In genomic region chr5:112237456-112237855, GRCh38 we compare ENCODE assay signal across 26 cellular contexts.
"Had no signal": no experiment of that assay in that cellular context is flagged by ENCODE, and none has a peak within 500 bp of the region (broad histone marks: within the 10 kb centered on the region; RNA-seq: fewer than 3 reads in every experiment).

No MANE protein-coding gene starts in this region.

- H3K9me3 Mint-ChIP-seq: memory B cell; naive thymus-derived CD4-positive, alpha-beta T cell; nephron; stimulated activated effector memory CD8-positive, alpha-beta T cell treated with anti-CD3 and anti-CD28 coated beads, Interleukin-12 subunit alpha, Interleukin-12 subunit beta, amount 100 ng/mL, for 72 hours; type B pancreatic cell had no signal

- H3K27me3 ChIP-seq: ovary, sigmoid colon, testis, tibial artery had no signal

- FAIRE-seq: frontal cortex, kidney, urothelium cell line had no signal

- H3K27ac Mint-ChIP-seq: memory B cell; naive thymus-derived CD4-positive, alpha-beta T cell; nephron; stimulated activated effector memory CD8-positive, alpha-beta T cell treated with anti-CD3 and anti-CD28 coated beads, Interleukin-12 subunit alpha, Interleukin-12 subunit beta, amount 100 ng/mL, for 72 hours; type B pancreatic cell had no signal

- H3K36me3 Mint-ChIP-seq: memory B cell; naive thymus-derived CD4-positive, alpha-beta T cell; stimulated activated effector memory CD8-positive, alpha-beta T cell treated with anti-CD3 and anti-CD28 coated beads, Interleukin-12 subunit alpha, Interleukin-12 subunit beta, amount 100 ng/mL, for 72 hours had no signal

- DNase-seq: cortex of kidney; effector CD4-positive, alpha-beta T cell; hypothalamus; kidney; midbrain; naive thymus-derived CD4-positive, alpha-beta T cell; occipital lobe; ovary; posterior cingulate gyrus; psoas muscle; right cardiac atrium; sigmoid colon; stimulated activated CD4-positive, alpha-beta T cell treated with anti-CD3 and anti-CD28 coated beads, Interleukin-2, amount 100 ng/mL, for 24 hours; stimulated activated CD4-positive, alpha-beta T cell treated with anti-CD3 and anti-CD28 coated beads, Interleukin-4, amount 100 ng/mL, for 24 hours; stimulated activated naive CD8-positive, alpha-beta T cell treated with anti-CD3 and anti-CD28 coated beads, Interleukin-15, Interleukin-2, amounts not matched to agents 100 U/mL and 50 U/mL, for 24 hours; substantia nigra; testis; tibial artery had no signal

- H3K36me3 ChIP-seq: ovary, sigmoid colon had no signal

- H3K27ac ChIP-seq: ovary, psoas muscle, sigmoid colon, testis, tibial artery had no signal

- ATAC-seq: left lobe of liver; naive thymus-derived CD4-positive, alpha-beta T cell; psoas muscle; right cardiac atrium; stimulated activated effector memory CD8-positive, alpha-beta T cell treated with anti-CD3 and anti-CD28 coated beads, Interleukin-12 subunit alpha, Interleukin-12 subunit beta, amount 100 ng/mL, for 72 hours; stimulated activated naive CD8-positive, alpha-beta T cell treated with anti-CD3 and anti-CD28 coated beads, Interleukin-15, Interleukin-2, amounts not matched to agents 100 U/mL and 50 U/mL, for 24 hours had no signal

- H3K4me3 Mint-ChIP-seq: memory B cell; naive thymus-derived CD4-positive, alpha-beta T cell; nephron; stimulated activated effector memory CD8-positive, alpha-beta T cell treated with anti-CD3 and anti-CD28 coated beads, Interleukin-12 subunit alpha, Interleukin-12 subunit beta, amount 100 ng/mL, for 72 hours; type B pancreatic cell had no signal

- H3K9me3 ChIP-seq: ovary, psoas muscle, sigmoid colon, testis, tibial artery had no signal

- H3K27me3 Mint-ChIP-seq: memory B cell, type B pancreatic cell had no signal

- H3K4me1 ChIP-seq: psoas muscle, sigmoid colon, testis, tibial artery had no signal

- H3K4me3 ChIP-seq: lung, ovary, psoas muscle, sigmoid colon, testis, tibial artery had no signal

- H3K4me1 Mint-ChIP-seq: memory B cell; naive thymus-derived CD4-positive, alpha-beta T cell; nephron; stimulated activated effector memory CD8-positive, alpha-beta T cell treated with anti-CD3 and anti-CD28 coated beads, Interleukin-12 subunit alpha, Interleukin-12 subunit beta, amount 100 ng/mL, for 72 hours had no signal
